13 cellular contexts compared by ENCODE assay signal in genomic region chr19:43783636-43784035, GRCh38. TPM values are rescaled to one million over a fixed set of nuclear protein-coding genes. Genes with fewer than 3 reads are reported as not detected.
DNase-seq lines count a peak whose midpoint lies in the region; ATAC-seq and TF ChIP-seq lines count a peak whose summit lies in the region.
"Had no signal": no experiment of that assay in that cellular context is flagged by ENCODE, and none has a peak within 500 bp of the region (broad histone marks: within the 10 kb centered on the region; RNA-seq: fewer than 3 reads in every experiment).

No MANE protein-coding gene starts in this region.

- peaks cover 54% of the 10 kb centered on the region for H3K4me1 Mint-ChIP-seq in CD8-positive, alpha-beta T cell (ENCODE audit: low read depth)
- H3K4me1 Mint-ChIP-seq in activated T-helper 2 cell treated with anti-CD3 and anti-CD28 coated beads, Interferon-gamma antibody, Interleukin-2, Interleukin-4, amounts not matched to agents 10 μg/mL and 5 μg/mL and 100 μg/mL, durations not matched to agents 14 hours and 24 hours and 36 hours (ENCODE audit: low read depth), result peaks cover 50% of the 10 kb centered on the region
- H3K4me1 Mint-ChIP-seq in naive B cell, result peaks cover 50 to 64% (median 52%) of the 10 kb centered on the region in 3 donors

- DNase-seq in CD8-positive, alpha-beta T cell, result no peak
- DNase-seq in activated T-helper 2 cell treated with anti-CD3 and anti-CD28 coated beads, Interferon-gamma antibody, Interleukin-2, Interleukin-4, amounts not matched to agents 10 μg/mL and 5 μg/mL and 100 μg/mL, durations not matched to agents 14 hours and 24 hours and 36 hours (ENCODE audit: low spot score), result no peak
- DNase-seq in naive B cell (no peak), NCI-H128 (lab: John Stamatoyannopoulos, UW; ENCODE audit: unreplicated experiment) (no peak), cardiac septum (ENCODE audit: low spot score) (no peak), DMS 273 (lab: John Stamatoyannopoulos, UW; ENCODE audit: unreplicated experiment) (no peak), kidney tubule cell (ENCODE audit: low spot score) (no peak)
- DNase-seq: DMS 273 treated with DMSO at 0.1 percent for 48 hours, sigmoid colon, testis had no signal

- peaks cover 3% of the 10 kb centered on the region for H3K27me3 Mint-ChIP-seq in CD8-positive, alpha-beta T cell (ENCODE audit: low read depth)
- H3K27me3 Mint-ChIP-seq in activated T-helper 2 cell treated with anti-CD3 and anti-CD28 coated beads, Interferon-gamma antibody, Interleukin-2, Interleukin-4, amounts not matched to agents 10 μg/mL and 5 μg/mL and 100 μg/mL, durations not matched to agents 14 hours and 24 hours and 36 hours (ENCODE audit: low read depth), result peaks cover under 1% of the 10 kb centered on the region
- peaks cover 0 to 43% (median 0%) of the 10 kb centered on the region in 3 donors for H3K27me3 Mint-ChIP-seq in naive B cell

- H3K4me3 Mint-ChIP-seq in CD8-positive, alpha-beta T cell, result peak overlapping the region; percentile 69
- peak overlapping the region; percentile 55 for H3K4me3 Mint-ChIP-seq in activated T-helper 2 cell treated with anti-CD3 and anti-CD28 coated beads, Interferon-gamma antibody, Interleukin-2, Interleukin-4, amounts not matched to agents 10 μg/mL and 5 μg/mL and 100 μg/mL, durations not matched to agents 14 hours and 24 hours and 36 hours (ENCODE audit: low read depth)
- H3K4me3 Mint-ChIP-seq in naive B cell, result peak overlapping the region; percentile 23 to 89 (median 60)

- H3K9me3 ChIP-seq in CD8-positive, alpha-beta T cell (ENCODE audit: low read length), result no peaks in the 10 kb centered on the region
- no peaks in the 10 kb centered on the region; the same call in 1 of the 2 replicates for H3K9me3 ChIP-seq in HEK293 (ENCODE audit: control insufficient read depth, insufficient read depth, low read depth, low read length)
- H3K9me3 ChIP-seq: sigmoid colon, testis had no signal

- CTCF ChIA-PET in CD8-positive, alpha-beta T cell (lab: Charles Lee), result interaction anchor here (2.2 to 7.7 kb wide), 2 partner anchors 14 to 38 kb away, joined by 15 to 84 read pairs; no protein-coding TSS in a partner anchor
- CTCF ChIA-PET in HEK293 (lab: Yijun Ruan, JAX), result interaction anchor here (0.6 to 15.3 kb wide), 4 partner anchors 17 to 310 kb away, joined by 3 to 213 read pairs (median 58); no protein-coding TSS in a partner anchor

- intact Hi-C loops in CD8-positive, alpha-beta T cell (cut with DNase I, micrococcal nuclease), result loop anchor here (2.0 to 10.0 kb wide), 2 partner anchors 115 to 319 kb away; partner anchors contain the start of gene LYPD3 (in 1 of the 2)
- intact Hi-C loops in activated T-helper 2 cell treated with anti-CD3 and anti-CD28 coated beads, Interferon-gamma antibody, Interleukin-2, Interleukin-4, amounts not matched to agents 10 μg/mL and 5 μg/mL and 100 μg/mL, durations not matched to agents 14 hours and 24 hours and 36 hours (cut with micrococcal nuclease), result loop anchor here (10.0 kb wide), 3 partner anchors 189 to 339 kb away; partner anchors contain the start of genes ETHE1, IRGQ and ZNF576
- intact Hi-C loops in cardiac septum (cut with DNase I), result loop anchor here (10.0 kb wide), 2 partner anchors 109 to 249 kb away; partner anchors contain the start of genes PLAUR and ZNF575

- H3K27me3 ChIP-seq in CD8-positive, alpha-beta T cell (ENCODE audit: insufficient read depth, low read length), result no peaks in the 10 kb centered on the region
- H3K27me3 ChIP-seq: testis had no signal

- no peaks in the 10 kb centered on the region for H3K9me3 Mint-ChIP-seq in CD8-positive, alpha-beta T cell
- H3K9me3 Mint-ChIP-seq in activated T-helper 2 cell treated with anti-CD3 and anti-CD28 coated beads, Interferon-gamma antibody, Interleukin-2, Interleukin-4, amounts not matched to agents 10 μg/mL and 5 μg/mL and 100 μg/mL, durations not matched to agents 14 hours and 24 hours and 36 hours, result no peaks in the 10 kb centered on the region
- no peaks in the 10 kb centered on the region for H3K9me3 Mint-ChIP-seq in naive B cell

- ATAC-seq in CD8-positive, alpha-beta T cell, result no peak
- ATAC-seq in naive B cell (ENCODE audit: low read depth in 2 of 2), result no peak

- no peaks in the 10 kb centered on the region for H3K36me3 Mint-ChIP-seq in CD8-positive, alpha-beta T cell
- H3K36me3 Mint-ChIP-seq in activated T-helper 2 cell treated with anti-CD3 and anti-CD28 coated beads, Interferon-gamma antibody, Interleukin-2, Interleukin-4, amounts not matched to agents 10 μg/mL and 5 μg/mL and 100 μg/mL, durations not matched to agents 14 hours and 24 hours and 36 hours (ENCODE audit: low read depth), result peaks cover 10% of the 10 kb centered on the region
- no peaks in the 10 kb centered on the region for H3K36me3 Mint-ChIP-seq in naive B cell

- POLR2A ChIA-PET in CD8-positive, alpha-beta T cell (lab: Charles Lee), result no interaction called here
- POLR2A ChIA-PET in HEK293 (lab: Yijun Ruan, JAX), result no interaction called here

- peak overlapping the region; percentile 25 for H3K27ac ChIP-seq in CD8-positive, alpha-beta T cell (ENCODE audit: low read depth, low read length)
- H3K27ac ChIP-seq in HEK293 (ENCODE audit: extremely low read depth, low read depth, low read length), result no peak overlapping the region
- H3K27ac ChIP-seq: HL-60, testis had no signal

- H3K36me3 ChIP-seq in CD8-positive, alpha-beta T cell (ENCODE audit: insufficient read depth, low read length), result no peaks in the 10 kb centered on the region
- no peaks in the 10 kb centered on the region for H3K36me3 ChIP-seq in HEK293 (ENCODE audit: control insufficient read depth in 2 of 2, insufficient read depth in 1 of 2, low read length in 2 of 2)
- H3K36me3 ChIP-seq: sigmoid colon had no signal

- H3K4me3 ChIP-seq in CD8-positive, alpha-beta T cell (ENCODE audit: low read depth, low read length), result no peak overlapping the region
- H3K4me3 ChIP-seq in HEK293 (ENCODE audit: low read depth, low read length), result no peak overlapping the region
- H3K4me3 ChIP-seq: sigmoid colon, testis had no signal

- peaks cover 39% of the 10 kb centered on the region for H3K4me1 ChIP-seq in CD8-positive, alpha-beta T cell (ENCODE audit: insufficient read depth, low read length)
- no peaks in the 10 kb centered on the region; the same call in 1 of the 2 replicates for H3K4me1 ChIP-seq in HEK293 (ENCODE audit: control insufficient read depth, insufficient read depth, low read length)
- H3K4me1 ChIP-seq: testis had no signal

- no peak for TF ChIP-seq CTCF in CD8-positive, alpha-beta T cell (IDR thresholded peaks at IDR 0.05)
- TF ChIP-seq CTCF in HEK293 (tag by site-specific recombination; IDR thresholded peaks at IDR 0.05), result no peak

- peak overlapping the region; percentile 96 for H3K27ac Mint-ChIP-seq in CD8-positive, alpha-beta T cell
- H3K27ac Mint-ChIP-seq in activated T-helper 2 cell treated with anti-CD3 and anti-CD28 coated beads, Interferon-gamma antibody, Interleukin-2, Interleukin-4, amounts not matched to agents 10 μg/mL and 5 μg/mL and 100 μg/mL, durations not matched to agents 14 hours and 24 hours and 36 hours, result peak overlapping the region; percentile 82
- H3K27ac Mint-ChIP-seq in naive B cell, result peak overlapping the region; percentile 50 to 93 (median 87)

TF ChIP-seq in HEK293, 187 proteins besides CTCF, POLR2A, EP300 and RAD21 (continues in another document):
- no peak; the same call in 1 of the 2 replicates for TF ChIP-seq ZNF768 (tag by site-specific recombination; IDR thresholded peaks at IDR 0.05)
- no peak for TF ChIP-seq ZNF175 (tag by site-specific recombination; IDR thresholded peaks at IDR 0.05)
- no peak for TF ChIP-seq ZNF560 (tag by site-specific recombination; IDR thresholded peaks at IDR 0.05; ENCODE audit: borderline replicate concordance)
- no peak for TF ChIP-seq BCL6B (tag by site-specific recombination; IDR thresholded peaks at IDR 0.05)
- TF ChIP-seq SP7 (tag by site-specific recombination; IDR thresholded peaks at IDR 0.05), result no peak
- TF ChIP-seq KLF10 (tag by site-specific recombination; IDR thresholded peaks at IDR 0.05), result no peak
- no peak for TF ChIP-seq ZNF785 (tag by site-specific recombination; IDR thresholded peaks at IDR 0.05)

RNA-seq across cellular contexts. Expression of gene KCNN4, which starts 2.9 kb away (rescaled TPM):
- 10 to 100 TPM; 14.6 to 15.5 TPM for total RNA-seq in CD8-positive, alpha-beta T cell
- 98.0 and 98.7 TPM in 2 replicates for total RNA-seq in activated T-helper 2 cell treated with anti-CD3 and anti-CD28 coated beads, Interferon-gamma antibody, Interleukin-2, Interleukin-4, amounts not matched to agents 10 μg/mL and 5 μg/mL and 100 μg/mL, durations not matched to agents 14 hours and 24 hours and 36 hours
- polyA plus RNA-seq in naive B cell (ENCODE audit: low read depth in 6 of 6), result 10 to 100 TPM in 4 of 6 donors, 1 to 10 TPM in 2; 9.7 to 17.2 (median 10.3) TPM
- total RNA-seq in cardiac septum, result 0.43 TPM
- polyA plus RNA-seq: neural cell had no signal

RNA-seq across cellular contexts. Expression of gene LYPD5, which starts 18.6 kb away (rescaled TPM):
- total RNA-seq in CD8-positive, alpha-beta T cell, result not detected
- 0.14 and 0.41 TPM in 2 replicates for total RNA-seq in activated T-helper 2 cell treated with anti-CD3 and anti-CD28 coated beads, Interferon-gamma antibody, Interleukin-2, Interleukin-4, amounts not matched to agents 10 μg/mL and 5 μg/mL and 100 μg/mL, durations not matched to agents 14 hours and 24 hours and 36 hours
- polyA plus RNA-seq in naive B cell (ENCODE audit: low read depth in 6 of 6), result under 1 TPM in 2 of 6 donors, not detected in 4; 0.28 to 0.65 TPM
- 1.3 TPM for total RNA-seq in cardiac septum
- polyA plus RNA-seq: neural cell had no signal

RNA-seq across cellular contexts. Expression of gene SMG9, which starts 28.9 kb away (rescaled TPM):
- 10 to 100 TPM; 32.2 to 34.3 TPM for total RNA-seq in CD8-positive, alpha-beta T cell
- 69.1 and 73.1 TPM in 2 replicates for total RNA-seq in activated T-helper 2 cell treated with anti-CD3 and anti-CD28 coated beads, Interferon-gamma antibody, Interleukin-2, Interleukin-4, amounts not matched to agents 10 μg/mL and 5 μg/mL and 100 μg/mL, durations not matched to agents 14 hours and 24 hours and 36 hours
- 10 to 100 TPM in 2 of 6 donors, 1 to 10 TPM in 4; 2.7 to 13.0 (median 8.2) TPM for polyA plus RNA-seq in naive B cell (ENCODE audit: low read depth in 6 of 6)
- 17.2 TPM for total RNA-seq in cardiac septum

RNA-seq across cellular contexts. Expression of gene ZNF283, which starts 43.5 kb away (rescaled TPM):
- 1 to 10 TPM; 1.3 to 1.4 TPM for total RNA-seq in CD8-positive, alpha-beta T cell
- total RNA-seq in activated T-helper 2 cell treated with anti-CD3 and anti-CD28 coated beads, Interferon-gamma antibody, Interleukin-2, Interleukin-4, amounts not matched to agents 10 μg/mL and 5 μg/mL and 100 μg/mL, durations not matched to agents 14 hours and 24 hours and 36 hours, result 3.6 and 4.6 TPM in 2 replicates
- polyA plus RNA-seq in naive B cell (ENCODE audit: low read depth in 6 of 6), result 1 to 10 TPM in 5 of 6 donors, not detected in 1; 2.0 to 6.4 (median 5.5) TPM
- 15.2 TPM for total RNA-seq in cardiac septum

Comparison
In these comparisons a context has a peak if more than half of its experiments do, and no peak if none do; other contexts are left out.
1. RNA of gene KCNN4, which starts 2.9 kb away (total RNA-seq): 98.0 to 98.7 TPM in activated T-helper 2 cell treated with anti-CD3 and anti-CD28 coated beads, Interferon-gamma antibody, Interleukin-2, Interleukin-4, amounts not matched to agents 10 μg/mL and 5 μg/mL and 100 μg/mL, durations not matched to agents 14 hours and 24 hours and 36 hours and 14.6 to 15.5 TPM in CD8-positive, alpha-beta T cell; 0.43 TPM in cardiac septum (single experiment); every median in the first group is over 10 times any median in the second.
2. Peak in every context shown above with its lines, with median percentiles within 50 percentile points of each other: H3K27ac Mint-ChIP-seq and H3K4me3 Mint-ChIP-seq.